20 cellular contexts compared by ENCODE assay signal in the genomic region with DNA sequence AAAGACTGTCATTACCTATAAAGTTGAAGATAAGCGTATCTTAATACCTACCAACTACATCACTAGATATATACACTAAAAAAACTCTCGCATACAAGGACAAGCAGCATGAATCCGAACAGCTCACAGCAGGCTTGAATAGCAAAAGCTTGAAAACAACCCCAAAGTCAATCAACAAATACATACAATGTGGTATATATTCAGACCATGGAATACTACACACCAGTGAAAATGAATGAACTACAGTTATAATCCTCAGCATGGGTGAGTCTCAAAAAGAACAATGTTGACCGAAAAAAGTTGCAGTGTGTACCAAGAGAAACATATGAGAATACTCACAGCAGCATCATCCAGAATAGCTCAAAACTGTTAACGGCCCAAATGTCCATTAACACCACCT. TPM values are rescaled to one million over a fixed set of nuclear protein-coding genes. Genes with fewer than 3 reads are reported as not detected.
DNase-seq lines count a peak whose midpoint lies in the region; ATAC-seq, FAIRE-seq and TF ChIP-seq lines count a peak whose summit lies in the region.
"Had no signal": no experiment of that assay in that cellular context is flagged by ENCODE, and none has a peak within 500 bp of the region (broad histone marks: within the 10 kb centered on the region; RNA-seq: fewer than 3 reads in every experiment).

No MANE protein-coding gene starts in this region.

- no peaks in the 10 kb centered on the region for H3K9me3 ChIP-seq in K562 (replicated peaks; ENCODE audit: control insufficient read depth, insufficient read depth, low read depth, low read length)
- H3K9me3 ChIP-seq in iPS DF 6.9 (ENCODE audit: control insufficient read depth, insufficient read depth, low read length) = no peaks in the 10 kb centered on the region
- H3K9me3 ChIP-seq: Caco-2, HAP-1 had no signal

- H3K36me3 ChIP-seq in K562 (ENCODE audit: control insufficient read depth, insufficient read depth, low read length) = peaks cover 27% of the 10 kb centered on the region; the same call in 1 of the 3 replicates
- peaks cover 16% of the 10 kb centered on the region for H3K36me3 ChIP-seq in iPS DF 6.9 (ENCODE audit: control insufficient read depth, insufficient read depth, low read length)

- H4K20me1 ChIP-seq in K562 (replicated peaks; ENCODE audit: control insufficient read depth, insufficient read depth, low read length) = no peaks in the 10 kb centered on the region

- H3K27me3 ChIP-seq in K562 (ENCODE audit: control insufficient read depth in 2 of 2, insufficient read depth in 2 of 2, low read length in 2 of 2) = no peaks in the 10 kb centered on the region
- H3K27me3 ChIP-seq in iPS DF 6.9 (ENCODE audit: control insufficient read depth, insufficient read depth, low read length) = no peaks in the 10 kb centered on the region
- H3K27me3 ChIP-seq: BLaER1 had no signal

- no peaks in the 10 kb centered on the region for H3K27me3 Mint-ChIP-seq in natural killer cell (ENCODE audit: low read depth in 2 of 2)
- H3K27me3 Mint-ChIP-seq in natural killer cell treated with Interleukin-12 subunit alpha and Interleukin-12 subunit beta and Interleukin-15 and Interleukin-18, amount 100 ng/mL, for 72 hours = no peaks in the 10 kb centered on the region
- H3K27me3 Mint-ChIP-seq: CD8-positive, alpha-beta memory T cell had no signal

- H3K4me2 ChIP-seq in K562 (ENCODE audit: insufficient read depth, low read length) = no peak overlapping the region
- H3K4me2 ChIP-seq: BLaER1 had no signal

- no peak for TF ChIP-seq CTCF in natural killer cell (IDR thresholded peaks at IDR 0.05)
- no peak for TF ChIP-seq CTCF in K562 (IDR thresholded peaks at IDR 0.05 in 2 of 3, conservative IDR thresholded peaks at IDR 0.05 in 1 of 3; ENCODE audit: insufficient read depth in 2 of 3, low read depth in 1 of 3, low read length in 3 of 3)

- TF ChIP-seq RAD21 in K562 (CRISPR knock-in tag; conservative IDR thresholded peaks at IDR 0.05 in 1 of 2, IDR thresholded peaks at IDR 0.05 in 1 of 2) = no peak

- WGBS in K562 (ENCODE audit: insufficient coverage, low coverage, missing lambda C conversion rate) = 93% methylated on average over 5 of the region's 5 CpGs
- no CpG with 5 or more reads among the region's 5 CpGs for WGBS in iPS DF 6.9 (ENCODE audit: insufficient coverage, insufficient read length)

- no peak for TF ChIP-seq EP300 in K562 (IDR thresholded peaks at IDR 0.05; ENCODE audit: low read length)

- CTCF ChIA-PET in K562 (lab: Yijun Ruan, JAX; ENCODE audit: low intra/inter-chr PET ratio) = no interaction called here

- in situ Hi-C loops in K562 (cut with MboI) = no loop called here

- no peaks in the 10 kb centered on the region for H3K79me2 ChIP-seq in K562 (ENCODE audit: control insufficient read depth, insufficient read depth, low read length)

- H3K4me3 Mint-ChIP-seq in natural killer cell = no peak overlapping the region
- no peak overlapping the region for H3K4me3 Mint-ChIP-seq in natural killer cell treated with Interleukin-12 subunit alpha and Interleukin-12 subunit beta and Interleukin-15 and Interleukin-18, amount 100 ng/mL, for 72 hours
- H3K4me3 Mint-ChIP-seq: CD8-positive, alpha-beta memory T cell had no signal

- no peaks in the 10 kb centered on the region for H3K9me1 ChIP-seq in K562 (ENCODE audit: control insufficient read depth, insufficient read depth, low read length)

- H3K9ac ChIP-seq in K562 (ENCODE audit: insufficient read depth in 1 of 2, low read depth in 2 of 2, low read length in 2 of 2) = no peak overlapping the region
- H3K9ac ChIP-seq: BLaER1, GM23248 had no signal

- H3K4me3 ChIP-seq in K562 (no peak overlapping the region), iPS DF 6.9 (ENCODE audit: low read length) (no peak overlapping the region)
- H3K4me3 ChIP-seq: BLaER1, GM23248, HAP-1 had no signal

- DNase-seq in natural killer cell = no peak
- DNase-seq in natural killer cell treated with Interleukin-12 subunit alpha and Interleukin-12 subunit beta and Interleukin-15 and Interleukin-18, amount 100 ng/mL, for 72 hours (ENCODE audit: low spot score) = no peak
- no peak for DNase-seq in K562 (ENCODE audit: extremely low read depth in 1 of 4, low spot score in 3 of 4)
- DNase-seq in iPS DF 6.9 (ENCODE audit: low read depth, low spot score) = no peak
- no peak for DNase-seq in iPS-NIHi11 (ENCODE audit: low spot score)
- DNase-seq in NCI-H1417 (lab: John Stamatoyannopoulos, UW) = no peak
- no peak for DNase-seq in NCI-H1694 (lab: John Stamatoyannopoulos, UW)
- DNase-seq: AML-193; Caco-2; CD8-positive, alpha-beta memory T cell; DND-41; GDM1; GM23248; IMR-90 had no signal

- H3K4me1 Mint-ChIP-seq in natural killer cell = peaks cover 38 to 50% of the 10 kb centered on the region in 2 donors
- H3K4me1 Mint-ChIP-seq in natural killer cell treated with Interleukin-12 subunit alpha and Interleukin-12 subunit beta and Interleukin-15 and Interleukin-18, amount 100 ng/mL, for 72 hours (ENCODE audit: low read depth in 2 of 2) = peaks cover 13 to 18% of the 10 kb centered on the region in 2 donors

- FAIRE-seq in K562 (lab: Jason Lieb, UNC) = no peak
- FAIRE-seq: GM12892, HTR-8/SVneo had no signal

- no peak overlapping the region for H2AFZ ChIP-seq in K562 (ENCODE audit: low read depth, low read length)
- H2AFZ ChIP-seq: GM23248 had no signal

- intact Hi-C loops in natural killer cell (cut with micrococcal nuclease) = no loop called here
- intact Hi-C loops in K562 (cut with micrococcal nuclease) = no loop called here

- no TSS peak for BruUV-seq in K562 (replicated peaks; lab: Mats Ljungman, UMichigan)

- H3K9me3 Mint-ChIP-seq in natural killer cell = no peaks in the 10 kb centered on the region
- H3K9me3 Mint-ChIP-seq in natural killer cell treated with Interleukin-12 subunit alpha and Interleukin-12 subunit beta and Interleukin-15 and Interleukin-18, amount 100 ng/mL, for 72 hours = no peaks in the 10 kb centered on the region
- H3K9me3 Mint-ChIP-seq: CD8-positive, alpha-beta memory T cell had no signal

- H3K36me3 Mint-ChIP-seq in natural killer cell = peaks cover 16% of the 10 kb centered on the region
- H3K36me3 Mint-ChIP-seq in natural killer cell treated with Interleukin-12 subunit alpha and Interleukin-12 subunit beta and Interleukin-15 and Interleukin-18, amount 100 ng/mL, for 72 hours = peaks cover 16% of the 10 kb centered on the region

- ATAC-seq in natural killer cell = no peak
- ATAC-seq in natural killer cell treated with Interleukin-12 subunit alpha and Interleukin-12 subunit beta and Interleukin-15 and Interleukin-18, amount 100 ng/mL, for 72 hours = no peak
- ATAC-seq in K562 = no peak
- ATAC-seq in GM18505 (IDR thresholded peaks at IDR 0.05; ENCODE audit: unreplicated experiment) = no peak

- peak overlapping the region; percentile 75 for H3K27ac Mint-ChIP-seq in natural killer cell
- no peak overlapping the region for H3K27ac Mint-ChIP-seq in natural killer cell treated with Interleukin-12 subunit alpha and Interleukin-12 subunit beta and Interleukin-15 and Interleukin-18, amount 100 ng/mL, for 72 hours

- no peak overlapping the region for H3K27ac ChIP-seq in K562 (ENCODE audit: extremely low read depth, low read depth, low read length)
- peak overlapping the region; percentile 93 for H3K27ac ChIP-seq in iPS DF 6.9 (ENCODE audit: low read length)
- H3K27ac ChIP-seq: 22Rv1, BLaER1, GM23248 had no signal

- POLR2A ChIA-PET in K562 (lab: Yijun Ruan, JAX) = no interaction called here

- TF ChIP-seq POLR2A in K562 (conservative IDR thresholded peaks at IDR 0.05) (no peak), GM18505 (IDR thresholded peaks at IDR 0.05; ENCODE audit: borderline replicate concordance, extremely low read depth, insufficient read depth, insufficient read length) (no peak)

- H3K4me1 ChIP-seq in K562 (replicated peaks in 1 of 2; ENCODE audit: control insufficient read depth in 2 of 2, insufficient read depth in 2 of 2, low read length in 2 of 2) = no peaks in the 10 kb centered on the region
- H3K4me1 ChIP-seq in iPS DF 6.9 (ENCODE audit: control insufficient read depth, insufficient read depth, low read length) = peaks cover 6% of the 10 kb centered on the region; the same call in 1 of the 2 replicates
- H3K4me1 ChIP-seq: BLaER1, Caco-2 had no signal

RNA-seq across cellular contexts. Expression of a gene that starts 25.2 kb away (rescaled TPM):
- total RNA-seq in natural killer cell (100 to 1,000 TPM; 118 to 160 (median 132) TPM), K562 (2014; rRNA removed) (16.1 and 18.8 TPM in 2 replicates), K562 (2014; rRNA removed; fragmentation: Illumina TruSeq; extraction: Trizol) (35.9 and 41.8 TPM in 2 replicates), K562 (2015; rRNA removed; fragmentation: Illumina TruSeq; extraction: Trizol) (28.0 and 28.5 TPM in 2 replicates), K562 (2021) (20.3 and 20.9 TPM in 2 replicates)
- 10 to 100 TPM; 63.7 to 67.3 TPM for total RNA-seq in natural killer cell treated with Interleukin-12 subunit alpha and Interleukin-12 subunit beta and Interleukin-15 and Interleukin-18, amount 100 ng/mL, for 72 hours
- total RNA-seq in K562 (2011; cell fraction: chromatin; rRNA removed; ENCODE audit: low replicate concordance) = 42.1 and 95.4 TPM in 2 replicates
- total RNA-seq in K562 (2011; cell fraction: nucleolus; rRNA removed) = 17.0 and 19.1 TPM in 2 replicates
- 36.1 and 36.6 TPM in 2 replicates for total RNA-seq in K562 (2011; cell fraction: nucleoplasm; rRNA removed)
- polyA plus RNA-seq in K562 (2011; rRNA removed) (36.4 and 43.5 TPM in 2 replicates), K562 (2014; fragmentation: Illumina TruSeq; extraction: Trizol) (29.1 and 42.7 TPM in 2 replicates), K562 (2014; fragmentation: Nextera tagmentation; extraction: Ambion mirVana) (1 to 10 TPM; 3.7 to 7.1 TPM), K562 (2014; rRNA removed) (18.7 and 20.7 TPM in 2 replicates)
- polyA plus RNA-seq in K562 (2011; cell fraction: cytosol; rRNA removed) = 13.7 and 21.3 TPM in 2 replicates
- polyA plus RNA-seq in K562 (2011; cell fraction: nucleus; rRNA removed) = 49.1 and 49.4 TPM in 2 replicates
- 15.7 and 19.3 TPM in 2 replicates for polyA plus RNA-seq in K562 (2012)
- 59.8 and 62.6 TPM in 2 replicates for polyA minus RNA-seq in K562 (2011; rRNA and poly(A)+ RNA removed)
- 17.6 and 22.3 TPM in 2 replicates for polyA minus RNA-seq in K562 (2011; cell fraction: cytosol; rRNA and poly(A)+ RNA removed)
- 12.4 and 28.3 TPM in 2 replicates for polyA minus RNA-seq in K562 (2011; cell fraction: nucleus; rRNA and poly(A)+ RNA removed)

RNA-seq across cellular contexts. Expression of a gene that starts 54.4 kb away (rescaled TPM):
- not detected for total RNA-seq in natural killer cell
- total RNA-seq in natural killer cell treated with Interleukin-12 subunit alpha and Interleukin-12 subunit beta and Interleukin-15 and Interleukin-18, amount 100 ng/mL, for 72 hours = not detected
- total RNA-seq in K562 (2011; cell fraction: chromatin; rRNA removed; ENCODE audit: low replicate concordance) = not detected in 2 replicates
- not detected in 2 replicates for total RNA-seq in K562 (2011; cell fraction: nucleolus; rRNA removed)
- not detected in 2 replicates for total RNA-seq in K562 (2011; cell fraction: nucleoplasm; rRNA removed)
- not detected in 2 replicates for total RNA-seq in K562 (2014; rRNA removed)
- not detected in 2 replicates for total RNA-seq in K562 (2014; rRNA removed; fragmentation: Illumina TruSeq; extraction: Trizol)
- not detected in 2 replicates for total RNA-seq in K562 (2015; rRNA removed; fragmentation: Illumina TruSeq; extraction: Trizol)
- not detected in 2 replicates for total RNA-seq in K562 (2021)
- polyA plus RNA-seq in K562 (2011; rRNA removed) = not detected in 2 replicates
- polyA plus RNA-seq in K562 (2011; cell fraction: cytosol; rRNA removed) = not detected in 2 replicates
- not detected in 2 replicates for polyA plus RNA-seq in K562 (2011; cell fraction: nucleus; rRNA removed)
- polyA plus RNA-seq in K562 (2012) = not detected in 2 replicates
- polyA plus RNA-seq in K562 (2014; fragmentation: Illumina TruSeq; extraction: Trizol) = not detected in 2 replicates
- not detected for polyA plus RNA-seq in K562 (2014; fragmentation: Nextera tagmentation; extraction: Ambion mirVana)
- polyA plus RNA-seq in K562 (2014; rRNA removed) = not detected in 2 replicates
- polyA minus RNA-seq in K562 (2011; rRNA and poly(A)+ RNA removed) = not detected in 2 replicates
- polyA minus RNA-seq in K562 (2011; cell fraction: cytosol; rRNA and poly(A)+ RNA removed) = not detected in 2 replicates
- polyA minus RNA-seq in K562 (2011; cell fraction: nucleus; rRNA and poly(A)+ RNA removed) = not detected in 2 replicates
- total RNA-seq: Caco-2; CD8-positive, alpha-beta memory T cell; GM23248; IMR-90 had no signal
- polyA plus RNA-seq: CD8-positive, alpha-beta memory T cell; GM23248; IMR-90 had no signal

Comparison
In these comparisons a context has a peak if more than half of its experiments do, and no peak if none do; other contexts are left out.
1. H3K27ac Mint-ChIP-seq: peak in natural killer cell (2 of 2); none in natural killer cell treated with Interleukin-12 subunit alpha and Interleukin-12 subunit beta and Interleukin-15 and Interleukin-18, amount 100 ng/mL, for 72 hours (0 of 2).